Comparison of ENCODE assay signal across 20 cellular contexts in genomic region chr5:131524431-131524830, GRCh38.
DNase-seq lines count a peak whose midpoint lies in the region; ATAC-seq, FAIRE-seq and TF ChIP-seq lines count a peak whose summit lies in the region.
"Had no signal": no experiment of that assay in that cellular context is flagged by ENCODE, and none has a peak within 500 bp of the region (broad histone marks: within the 10 kb centered on the region; RNA-seq: fewer than 3 reads in every experiment).

No MANE protein-coding gene starts in this region.

- no peak for TF ChIP-seq EP300 in H1 (IDR thresholded peaks at IDR 0.05; ENCODE audit: borderline replicate concordance in 1 of 2, low read depth in 2 of 2, low read length in 2 of 2)

- TF ChIP-seq RAD21 in H1 (IDR thresholded peaks at IDR 0.05 in 1 of 2, conservative IDR thresholded peaks at IDR 0.05 in 1 of 2; ENCODE audit: low read depth in 2 of 2, low read length in 2 of 2) = no peak

- TF ChIP-seq POLR2A in H1 (IDR thresholded peaks at IDR 0.05; ENCODE audit: control extremely low read depth in 1 of 2, low read depth in 2 of 2, low read length in 2 of 2) = no peak

- H4K91ac ChIP-seq in H1 (replicated peaks; ENCODE audit: insufficient read length, low read length) = no peak overlapping the region

- TF ChIP-seq CTCF in left ventricle myocardium inferior (IDR thresholded peaks at IDR 0.05; ENCODE audit: borderline replicate concordance) (no peak), H1 (IDR thresholded peaks at IDR 0.05; ENCODE audit: control extremely low read depth in 1 of 3, insufficient read depth in 1 of 3, low read depth in 1 of 3, low read length in 3 of 3) (no peak)

- no peak overlapping the region for H3K27ac ChIP-seq in left ventricle myocardium inferior (replicated peaks)
- H3K27ac ChIP-seq in H1 (ENCODE audit: low read depth, low read length) = no peak overlapping the region
- H3K27ac ChIP-seq: Peyer's patch had no signal

- ATAC-seq in activated CD4-positive, alpha-beta T cell treated with anti-CD3 and anti-CD28 coated beads for 36 hours = no peak
- peak; percentile 36 for ATAC-seq in left ventricle myocardium superior
- ATAC-seq: CD8-positive, alpha-beta T cell; HCT116 had no signal

- H3K4ac ChIP-seq in H1 (replicated peaks; ENCODE audit: insufficient read length, low read depth, low read length) = no peak overlapping the region

- no peaks in the 10 kb centered on the region for H3K79me2 ChIP-seq in H1 (ENCODE audit: control insufficient read depth in 1 of 2, insufficient read depth in 2 of 2, low read length in 2 of 2)

- H3K14ac ChIP-seq in H1 (ENCODE audit: insufficient read length) = no peak overlapping the region

- POLR2A ChIA-PET in activated CD4-positive, alpha-beta T cell treated with anti-CD3 and anti-CD28 coated beads for 36 hours (lab: Charles Lee) = interaction anchor here (0.6 to 0.9 kb wide), 2 partner anchors 8 to 12 kb away, joined by 3 read pairs; no protein-coding TSS in a partner anchor
- POLR2A ChIA-PET in activated CD4-positive, alpha-beta T cell treated with anti-CD3 and anti-CD28 coated beads, Interleukin-2, amount 10 ng/mL, durations not matched to agents 7 days and 5 days (lab: Charles Lee) = no interaction called here
- POLR2A ChIA-PET in H1 (lab: Charles Lee; ENCODE audit: partially characterized antibody) = interaction anchor here (0.6 kb wide), 1 partner anchor 316 kb away, joined by 3 read pairs; no protein-coding TSS in a partner anchor

- H3K4me3 ChIP-seq in left ventricle myocardium inferior = no peak overlapping the region
- no peak overlapping the region for H3K4me3 ChIP-seq in H1 (ENCODE audit: extremely low read depth in 1 of 4, insufficient read depth in 2 of 4, low read depth in 3 of 4, low read length in 4 of 4)
- H3K4me3 ChIP-seq: Peyer's patch had no signal

- H3K79me1 ChIP-seq in H1 (ENCODE audit: low read depth, low read length) = no peaks in the 10 kb centered on the region

- no peaks in the 10 kb centered on the region for H3K9me3 ChIP-seq in left ventricle myocardium inferior (replicated peaks)
- H3K9me3 ChIP-seq in H1 (ENCODE audit: insufficient read depth in 2 of 2, low read depth in 1 of 2, low read length in 1 of 2) = no peaks in the 10 kb centered on the region
- H3K9me3 ChIP-seq: Peyer's patch had no signal

- no peaks in the 10 kb centered on the region; the same call in 1 of the 2 replicates for H3K23me2 ChIP-seq in H1 (ENCODE audit: low read depth, low read length)

- no peak overlapping the region for H2BK120ac ChIP-seq in H1 (replicated peaks; ENCODE audit: low read depth, low read length)

- H3K27me3 ChIP-seq in left ventricle myocardium inferior (ENCODE audit: low read depth) = no peaks in the 10 kb centered on the region
- no peaks in the 10 kb centered on the region for H3K27me3 ChIP-seq in H1 (replicated peaks in 1 of 4; ENCODE audit: control insufficient read depth in 3 of 4, extremely low read depth in 1 of 4, insufficient read depth in 3 of 4, low read length in 3 of 4)
- H3K27me3 ChIP-seq: Peyer's patch had no signal

- peak overlapping the region; percentile 40 for H3K27ac Mint-ChIP-seq in activated CD4-positive, alpha-beta T cell treated with anti-CD3 and anti-CD28 coated beads for 36 hours
- no peak overlapping the region for H3K27ac Mint-ChIP-seq in activated CD4-positive, alpha-beta T cell treated with anti-CD3 and anti-CD28 coated beads, Interleukin-2, amount 10 ng/mL, durations not matched to agents 7 days and 5 days
- H3K27ac Mint-ChIP-seq: B cell; CD8-positive, alpha-beta T cell had no signal

- H4K5ac ChIP-seq in H1 (ENCODE audit: insufficient read length, low read depth, low read length) = no peak overlapping the region

- H2BK20ac ChIP-seq in H1 (ENCODE audit: low read length) = no peak overlapping the region

- H2BK5ac ChIP-seq in H1 (ENCODE audit: low read depth, low read length) = no peak overlapping the region

- intact Hi-C loops in activated CD4-positive, alpha-beta T cell treated with anti-CD3 and anti-CD28 coated beads for 36 hours (cut with DNase I, micrococcal nuclease) = no loop called here
- intact Hi-C loops in left ventricle myocardium superior (cut with micrococcal nuclease) = no loop called here
- intact Hi-C loops in left ventricle myocardium inferior (cut with micrococcal nuclease) = no loop called here

- no peak overlapping the region for H3K4me3 Mint-ChIP-seq in activated CD4-positive, alpha-beta T cell treated with anti-CD3 and anti-CD28 coated beads for 36 hours
- no peak overlapping the region for H3K4me3 Mint-ChIP-seq in activated CD4-positive, alpha-beta T cell treated with anti-CD3 and anti-CD28 coated beads, Interleukin-2, amount 10 ng/mL, durations not matched to agents 7 days and 5 days
- H3K4me3 Mint-ChIP-seq: B cell; CD8-positive, alpha-beta T cell had no signal

- FAIRE-seq in H1 (lab: Jason Lieb, UNC) = no peak
- FAIRE-seq: GM12891, GM19239 had no signal

- peaks cover 0 to 1% of the 10 kb centered on the region in 2 experiments for H4K20me1 ChIP-seq in H1 (replicated peaks in 1 of 2; ENCODE audit: control insufficient read depth in 1 of 2, insufficient read depth in 2 of 2, low read length in 2 of 2)

- H3K4me1 ChIP-seq in left ventricle myocardium inferior (peaks cover 45% of the 10 kb centered on the region), H1 (replicated peaks in 1 of 4; ENCODE audit: control insufficient read depth in 3 of 4, insufficient read depth in 4 of 4, low read length in 3 of 4) (no peaks in the 10 kb centered on the region)

- WGBS in H1 (ENCODE audit: extremely low coverage in 1 of 2, insufficient coverage in 1 of 2, insufficient read length in 1 of 2, insufficient replicate concordance in 2 of 2, low coverage in 1 of 2, low lambda C conversion rate in 2 of 2, missing lambda C conversion rate in 1 of 2), 2 experiments = 95% methylated on average over 4 of the region's 4 CpGs; no CpG with 5 or more reads in 1 of the 2 experiments

- H2BK12ac ChIP-seq in H1 (ENCODE audit: low read depth, low read length) = no peak overlapping the region

- H3K23ac ChIP-seq in H1 (ENCODE audit: insufficient read length) = no peak overlapping the region

- CTCF ChIA-PET in activated CD4-positive, alpha-beta T cell treated with anti-CD3 and anti-CD28 coated beads for 36 hours (lab: Charles Lee) = interaction anchor here (1.0 to 1.6 kb wide), 3 partner anchors 8 to 26 kb away, joined by 3 to 12 read pairs (median 4); no protein-coding TSS in a partner anchor
- CTCF ChIA-PET in activated CD4-positive, alpha-beta T cell treated with anti-CD3 and anti-CD28 coated beads, Interleukin-2, amount 10 ng/mL, durations not matched to agents 7 days and 5 days (lab: Charles Lee) = interaction anchor here (0.6 to 1.9 kb wide), 6 partner anchors 8 to 240 kb away, joined by 3 to 11 read pairs (median 3); no protein-coding TSS in a partner anchor
- CTCF ChIA-PET in H1 (lab: Charles Lee; ENCODE audit: partially characterized antibody) = interaction anchor here (0.9 to 1.2 kb wide), 3 partner anchors 9 to 65 kb away, joined by 3 read pairs; no protein-coding TSS in a partner anchor

- peaks cover 73% of the 10 kb centered on the region for H3K4me1 Mint-ChIP-seq in activated CD4-positive, alpha-beta T cell treated with anti-CD3 and anti-CD28 coated beads for 36 hours
- H3K4me1 Mint-ChIP-seq in activated CD4-positive, alpha-beta T cell treated with anti-CD3 and anti-CD28 coated beads, Interleukin-2, amount 10 ng/mL, durations not matched to agents 7 days and 5 days = peaks cover 40% of the 10 kb centered on the region

- peaks cover 29% of the 10 kb centered on the region for H3K36me3 Mint-ChIP-seq in activated CD4-positive, alpha-beta T cell treated with anti-CD3 and anti-CD28 coated beads for 36 hours (ENCODE audit: low read depth)
- peaks cover 38% of the 10 kb centered on the region for H3K36me3 Mint-ChIP-seq in activated CD4-positive, alpha-beta T cell treated with anti-CD3 and anti-CD28 coated beads, Interleukin-2, amount 10 ng/mL, durations not matched to agents 7 days and 5 days (ENCODE audit: low read depth)

- no peak overlapping the region for H3K56ac ChIP-seq in H1 (replicated peaks; ENCODE audit: insufficient read length, low read depth, low read length)

- no peaks in the 10 kb centered on the region for H3K27me3 Mint-ChIP-seq in activated CD4-positive, alpha-beta T cell treated with anti-CD3 and anti-CD28 coated beads for 36 hours
- no peaks in the 10 kb centered on the region for H3K27me3 Mint-ChIP-seq in activated CD4-positive, alpha-beta T cell treated with anti-CD3 and anti-CD28 coated beads, Interleukin-2, amount 10 ng/mL, durations not matched to agents 7 days and 5 days
- H3K27me3 Mint-ChIP-seq: B cell had no signal

- H2BK15ac ChIP-seq in H1 (ENCODE audit: low read length) = no peak overlapping the region

- H3K9ac ChIP-seq in H1 (replicated peaks in 1 of 4; ENCODE audit: extremely low read depth in 1 of 4, low read depth in 3 of 4, low read length in 3 of 4) = no peak overlapping the region

- H3K18ac ChIP-seq in H1 (ENCODE audit: extremely low read depth, low read length) = no peak overlapping the region

- DNase-seq in activated CD4-positive, alpha-beta T cell treated with anti-CD3 and anti-CD28 coated beads for 36 hours = no peak
- no peak for DNase-seq in activated CD4-positive, alpha-beta T cell treated with anti-CD3 and anti-CD28 coated beads, Interleukin-2, amount 10 ng/mL, durations not matched to agents 7 days and 5 days
- DNase-seq in left ventricle myocardium superior (no peak), left ventricle myocardium inferior (no peak), H1 (ENCODE audit: low read depth in 1 of 2, low spot score in 2 of 2) (no peak)
- DNase-seq in activated effector memory CD4-positive, alpha-beta T cell treated with Interleukin-2 at 50 U/mL for 16 hours = no peak
- DNase-seq in stimulated activated CD4-positive, alpha-beta T cell treated with anti-CD3 and anti-CD28 coated beads, Interleukin-12 subunit alpha, Interleukin-12 subunit beta, amount 100 ng/mL, for 4 hours = no peak
- DNase-seq: Calu3; CD8-positive, alpha-beta T cell; NCI-H1092 treated with DMSO at 0.1 percent for 48 hours; NCI-H146; NCI-H2029 treated with DMSO at 0.1 percent for 48 hours; NCI-H446 treated with DMSO at 0.1 percent for 48 hours; NK-92 treated with Interleukin-12 subunit alpha and Interleukin-12 subunit beta, amount 100 ng/mL, for 24 hours; Peyer's patch; SHP77 had no signal

- H3K9me3 Mint-ChIP-seq in activated CD4-positive, alpha-beta T cell treated with anti-CD3 and anti-CD28 coated beads for 36 hours (ENCODE audit: low read depth) = no peaks in the 10 kb centered on the region
- no peaks in the 10 kb centered on the region for H3K9me3 Mint-ChIP-seq in activated CD4-positive, alpha-beta T cell treated with anti-CD3 and anti-CD28 coated beads, Interleukin-2, amount 10 ng/mL, durations not matched to agents 7 days and 5 days
- H3K9me3 Mint-ChIP-seq: CD8-positive, alpha-beta T cell had no signal

- no peak overlapping the region for H2AK5ac ChIP-seq in H1 (ENCODE audit: low read depth, low read length)

- no peak overlapping the region for H3K4me2 ChIP-seq in H1 (ENCODE audit: insufficient read depth in 1 of 2, low read depth in 2 of 2, low read length in 2 of 2)

- no peak overlapping the region for H4K8ac ChIP-seq in H1 (ENCODE audit: extremely low read depth, insufficient read depth, low read length)

- H2AFZ ChIP-seq in H1 (ENCODE audit: low read length) = no peak overlapping the region

- peaks cover 5% of the 10 kb centered on the region for H3K36me3 ChIP-seq in left ventricle myocardium inferior
- 0 out of 8 replicates have a peak, but pooled peaks cover 0 to 2% (median 0%) of the 10 kb centered on the region in 4 experiments for H3K36me3 ChIP-seq in H1 (ENCODE audit: control insufficient read depth in 2 of 4, insufficient read depth in 4 of 4, low read length in 3 of 4)
